8 cellular contexts compared by ENCODE assay signal in the genomic region with DNA sequence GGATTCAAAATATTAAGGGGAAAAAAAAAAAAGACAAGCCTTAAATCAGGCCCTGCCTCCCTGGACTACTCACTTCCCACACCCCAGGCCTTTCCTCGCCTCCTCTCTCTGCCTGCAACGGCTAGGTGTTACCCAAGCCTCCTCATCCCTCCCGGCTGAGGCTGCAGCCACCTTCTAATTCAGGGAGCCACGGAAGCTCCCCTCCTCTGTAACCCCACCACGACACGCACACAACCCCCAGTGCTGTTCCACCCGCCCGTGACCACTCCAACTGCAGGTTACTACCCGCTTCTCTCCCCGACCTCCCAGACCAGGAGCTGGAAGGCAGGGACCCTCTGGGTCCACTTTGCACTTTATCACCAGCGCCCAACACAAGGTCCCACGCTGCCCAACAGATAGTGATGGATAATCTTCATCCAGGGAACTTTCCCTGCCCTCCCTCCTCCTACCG. TPM values are rescaled to one million over a fixed set of nuclear protein-coding genes. Genes with fewer than 3 reads are reported as not detected.
DNase-seq lines count a peak whose midpoint lies in the region; ATAC-seq, FAIRE-seq and TF ChIP-seq lines count a peak whose summit lies in the region.

No MANE protein-coding gene starts in this region.

- H3K4me3 ChIP-seq in OCI-LY3 (ENCODE audit: low read length): peak overlapping the region; percentile 85
- peak overlapping the region; percentile 81 for H3K4me3 ChIP-seq in neuron (ENCODE audit: low read length)

- TF ChIP-seq CTCF in CD14-positive monocyte (IDR thresholded peaks at IDR 0.05): no peak
- no peak for TF ChIP-seq CTCF in OCI-LY3 (IDR thresholded peaks at IDR 0.05; ENCODE audit: low read depth, low read length)
- TF ChIP-seq CTCF in endothelial cell (IDR thresholded peaks at IDR 0.05; ENCODE audit: unreplicated experiment): no peak

- H4K20me1 ChIP-seq in OCI-LY3 (ENCODE audit: insufficient read depth, low read length): no peaks in the 10 kb centered on the region

- peak overlapping the region; percentile 85 for H3K4me2 ChIP-seq in OCI-LY3 (ENCODE audit: low read length)

- no peaks in the 10 kb centered on the region for H3K79me2 ChIP-seq in OCI-LY3 (ENCODE audit: low read length)

- peak overlapping the region; percentile 69 for H3K9ac ChIP-seq in OCI-LY3 (ENCODE audit: low read length)

- H3K4me1 ChIP-seq in OCI-LY3 (ENCODE audit: low read length) (peaks cover 9% of the 10 kb centered on the region), neuron (ENCODE audit: insufficient read depth, low read length) (peaks cover 4% of the 10 kb centered on the region)

- no peaks in the 10 kb centered on the region for H3K9me3 ChIP-seq in OCI-LY3 (ENCODE audit: insufficient read depth, low read length)
- no peaks in the 10 kb centered on the region for H3K9me3 ChIP-seq in neuron (ENCODE audit: low read length)

- intact Hi-C loops in CD14-positive monocyte (cut with micrococcal nuclease): no loop called here

- no peak for DNase-seq in CD14-positive monocyte (ENCODE audit: low spot score)
- DNase-seq in endothelial cell (ENCODE audit: low spot score): no peak
- no peak for DNase-seq in GM19239 (ENCODE audit: insufficient read length, low spot score)

- FAIRE-seq in GM19239 (lab: Jason Lieb, UNC): no peak

- H3K36me3 ChIP-seq in OCI-LY3 (replicated peaks; ENCODE audit: low read depth, low read length): peaks cover 3% of the 10 kb centered on the region
- peaks cover 3% of the 10 kb centered on the region for H3K36me3 ChIP-seq in neuron (ENCODE audit: insufficient read depth, low read length)

- H3K4me1 Mint-ChIP-seq in CD14-positive monocyte (peaks cover 12% of the 10 kb centered on the region), endothelial cell (ENCODE audit: unreplicated experiment) (peaks cover 11% of the 10 kb centered on the region)

- peak overlapping the region; percentile 42 to 93 for H3K4me3 Mint-ChIP-seq in CD14-positive monocyte
- H3K4me3 Mint-ChIP-seq in endothelial cell (ENCODE audit: unreplicated experiment): peak overlapping the region; percentile 93

- peaks cover 0 to 9% (median 7%) of the 10 kb centered on the region in 7 donors for H3K9me3 Mint-ChIP-seq in CD14-positive monocyte
- H3K9me3 Mint-ChIP-seq in endothelial cell (ENCODE audit: unreplicated experiment): no peaks in the 10 kb centered on the region

- ATAC-seq in GM21723 (IDR thresholded peaks at IDR 0.05; ENCODE audit: unreplicated experiment) (no peak), GM19452 (IDR thresholded peaks at IDR 0.05; ENCODE audit: unreplicated experiment) (no peak), HG03354 (IDR thresholded peaks at IDR 0.05; ENCODE audit: poor library complexity, severe bottlenecking, unreplicated experiment) (no peak)

- peak overlapping the region; percentile 73 for H2AFZ ChIP-seq in OCI-LY3 (ENCODE audit: low read depth, low read length)
- peak overlapping the region; percentile 96 for H2AFZ ChIP-seq in neuron (ENCODE audit: low read depth, low read length)

- H3K27ac Mint-ChIP-seq in CD14-positive monocyte (peak overlapping the region in 1 of 7 donors; percentile 50), endothelial cell (ENCODE audit: unreplicated experiment) (no peak overlapping the region)

- H3K27me3 Mint-ChIP-seq in CD14-positive monocyte (ENCODE audit: low read depth in 3 of 3) (peaks cover 28 to 53% (median 44%) of the 10 kb centered on the region in 3 donors), endothelial cell (ENCODE audit: unreplicated experiment) (peaks cover 13% of the 10 kb centered on the region)

- no peak overlapping the region for H3K27ac ChIP-seq in OCI-LY3 (ENCODE audit: low read length)

- H3K36me3 Mint-ChIP-seq in CD14-positive monocyte (peaks cover 7 to 15% of the 10 kb centered on the region in 2 donors), endothelial cell (ENCODE audit: low read depth, unreplicated experiment) (peaks cover 7% of the 10 kb centered on the region)

- no peaks in the 10 kb centered on the region for H3K27me3 ChIP-seq in OCI-LY3 (ENCODE audit: low read depth, low read length)
- H3K27me3 ChIP-seq in neuron (ENCODE audit: insufficient read depth, low read length): peaks cover 3% of the 10 kb centered on the region

RNA-seq across cellular contexts. Expression of a gene that starts 0.9 kb away (rescaled TPM):
- not detected for polyA plus RNA-seq in CD14-positive monocyte
- 6.4 TPM for total RNA-seq in endothelial cell (ENCODE audit: unreplicated experiment)

RNA-seq across cellular contexts. Expression of a gene that starts 24.8 kb away (rescaled TPM):
- polyA plus RNA-seq in CD14-positive monocyte: not detected
- 0.64 TPM for total RNA-seq in endothelial cell (ENCODE audit: unreplicated experiment)

RNA-seq across cellular contexts. Expression of a gene that starts 36.2 kb away (rescaled TPM):
- polyA plus RNA-seq in CD14-positive monocyte: under 1 TPM; 0.72 to 0.75 TPM
- total RNA-seq in endothelial cell (ENCODE audit: unreplicated experiment): 4.5 TPM

RNA-seq across cellular contexts. Expression of a gene that starts 36.3 kb away (rescaled TPM):
- not detected for polyA plus RNA-seq in CD14-positive monocyte
- total RNA-seq in endothelial cell (ENCODE audit: unreplicated experiment): 0.13 TPM
